9 cellular contexts compared by ENCODE assay signal in genomic region chr14:65927871-65928270, GRCh38.
A peak's percentile ranks its signal among the peaks of the same experiment; 100 is the strongest.
DNase-seq lines count a peak whose midpoint lies in the region; TF ChIP-seq lines count a peak whose summit lies in the region.
"Had no signal": no experiment of that assay in that cellular context is flagged by ENCODE, and none has a peak within 500 bp of the region (broad histone marks: within the 10 kb centered on the region; RNA-seq: fewer than 3 reads in every experiment).

No MANE protein-coding gene starts in this region.

- no peak overlapping the region for H3K4me3 Mint-ChIP-seq in chondrocyte (ENCODE audit: unreplicated experiment)

- 67 to 84% methylated on average over 10 of the region's 10 CpGs for WGBS in testis, 2 donors

- no peaks in the 10 kb centered on the region for H3K36me3 ChIP-seq in testis (ENCODE audit: low read depth, missing control alignments)
- H3K36me3 ChIP-seq: BLaER1 treated with 17β-estradiol and CSF1 and Interleukin-3, amounts not matched to agents 10 nM and 100 nM had no signal

- CTCF ChIA-PET in HEK293T (lab: Yijun Ruan, JAX): interaction anchor here (0.6 kb wide), 1 partner anchor 34 kb away, joined by 4 read pairs; no protein-coding TSS in a partner anchor

- no peaks in the 10 kb centered on the region for H3K4me1 Mint-ChIP-seq in chondrocyte (ENCODE audit: low read depth)

- no peaks in the 10 kb centered on the region for H3K36me3 Mint-ChIP-seq in chondrocyte (ENCODE audit: low read depth)

- no peaks in the 10 kb centered on the region for H3K27me3 ChIP-seq in testis
- H3K27me3 ChIP-seq: BLaER1 treated with 17β-estradiol and CSF1 and Interleukin-3, amounts not matched to agents 10 nM and 100 nM had no signal

- H3K4me1 ChIP-seq in testis: no peaks in the 10 kb centered on the region
- H3K4me1 ChIP-seq: BLaER1 treated with 17β-estradiol and CSF1 and Interleukin-3, amounts not matched to agents 10 nM and 100 nM had no signal

- no peaks in the 10 kb centered on the region for H3K9me3 ChIP-seq in testis
- H3K9me3 ChIP-seq: BLaER1 treated with 17β-estradiol and CSF1 and Interleukin-3, amounts not matched to agents 10 nM and 100 nM had no signal

- intact Hi-C loops in testis (cut with DNase I; ENCODE audit: low total_unique reads): no loop called here

- H3K9me3 Mint-ChIP-seq in chondrocyte (ENCODE audit: low read depth): no peaks in the 10 kb centered on the region

- TF ChIP-seq CTCF in chondrocyte (IDR thresholded peaks at IDR 0.05): no peak
- TF ChIP-seq CTCF in testis (IDR thresholded peaks at IDR 0.05): no peak

- no peak overlapping the region for H3K27ac Mint-ChIP-seq in chondrocyte (ENCODE audit: unreplicated experiment)

- POLR2A ChIA-PET in HEK293T (lab: Yijun Ruan, JAX): no interaction called here

- peaks cover 11% of the 10 kb centered on the region for H3K27me3 Mint-ChIP-seq in chondrocyte (ENCODE audit: low read depth)

- H3K4me3 ChIP-seq in testis: no peak overlapping the region
- H3K4me3 ChIP-seq: BLaER1 treated with 17β-estradiol and CSF1 and Interleukin-3, amounts not matched to agents 10 nM and 100 nM had no signal

- TF ChIP-seq POLR2A in testis (IDR thresholded peaks at IDR 0.05): no peak

- no peak overlapping the region for H3K27ac ChIP-seq in testis
- H3K27ac ChIP-seq: BLaER1 treated with 17β-estradiol and CSF1 and Interleukin-3, amounts not matched to agents 10 nM and 100 nM had no signal

- peak; percentile 81 for DNase-seq in DMS79 treated with DMSO at 0.1 percent for 48 hours (lab: John Stamatoyannopoulos, UW)
- DNase-seq in T-helper 1 cell: peak; percentile 15 to 94 (median 35)
- peak; percentile 11 to 58 (median 40) for DNase-seq in activated naive CD4-positive, alpha-beta T cell (lab: John Stamatoyannopoulos, UW)
- DNase-seq in stimulated activated CD4-positive, alpha-beta T cell treated with anti-CD3 and anti-CD28 coated beads, Interleukin-1b, Interleukin-23, amount 100 ng/mL, for 24 hours (ENCODE audit: low read depth in 4 of 4, low spot score in 1 of 4): peak; percentile 28 to 67 (median 57)
- DNase-seq in HEK293T (ENCODE audit: extremely low spot score): no peak
- no peak for DNase-seq in chondrocyte (ENCODE audit: low spot score)
- no peak for DNase-seq in DMS 273 treated with DMSO at 0.1 percent for 48 hours (lab: John Stamatoyannopoulos, UW)
- no peak for DNase-seq in testis

TF ChIP-seq in HEK293T, 16 proteins besides CTCF, POLR2A, EP300 and RAD21:
- no peak for TF ChIP-seq TARDBP (IDR thresholded peaks at IDR 0.05)
- no peak for TF ChIP-seq HDGF (IDR thresholded peaks at IDR 0.05; ENCODE audit: borderline replicate concordance)
- TF ChIP-seq ELF4 (IDR thresholded peaks at IDR 0.05): no peak
- TF ChIP-seq NFRKB (IDR thresholded peaks at IDR 0.05): no peak
- no peak for TF ChIP-seq CTBP1 (IDR thresholded peaks at IDR 0.05; ENCODE audit: borderline replicate concordance)
- TF ChIP-seq ARNT (IDR thresholded peaks at IDR 0.05): no peak
- no peak for TF ChIP-seq PKNOX1 (IDR thresholded peaks at IDR 0.05)
TF ChIP-seq in HEK293T: peak in this region for 0.

Comparison
In these comparisons a context has a peak if more than half of its experiments do, and no peak if none do; other contexts are left out.
1. DNase-seq: peak in DMS79 treated with DMSO at 0.1 percent for 48 hours (single experiment), T-helper 1 cell (5 of 5), activated naive CD4-positive, alpha-beta T cell (4 of 4) and stimulated activated CD4-positive, alpha-beta T cell treated with anti-CD3 and anti-CD28 coated beads, Interleukin-1b, Interleukin-23, amount 100 ng/mL, for 24 hours (4 of 4); none in HEK293T (single experiment), chondrocyte (single experiment), DMS 273 treated with DMSO at 0.1 percent for 48 hours (single experiment) and testis (single experiment).